In genomic region chr10:1605999-1606940, GRCh38 we compare ENCODE assay signal across 28 cellular contexts.
"Had no signal": no experiment of that assay in that cellular context is flagged by ENCODE, and none has a peak within 500 bp of the region (broad histone marks: within the 10 kb centered on the region; RNA-seq: fewer than 3 reads in every experiment).

No MANE protein-coding gene starts in this region.

- H3K36me3 Mint-ChIP-seq: activated CD8-positive, alpha-beta memory T cell treated with anti-CD3 and anti-CD28 coated beads, Interleukin-2, amount 10 ng/mL, durations not matched to agents 7 days and 5 days; activated naive CD4-positive, alpha-beta T cell treated with anti-CD3 and anti-CD28 coated beads, Interleukin-2, amount 50 U/mL, for 24 hours; natural killer cell had no signal

- H3K9me3 Mint-ChIP-seq: activated CD4-positive, alpha-beta T cell treated with anti-CD3 and anti-CD28 coated beads, Interleukin-2, amount 10 ng/mL, durations not matched to agents 24 days and 14 days; activated naive CD4-positive, alpha-beta T cell treated with anti-CD3 and anti-CD28 coated beads, Interleukin-2, amount 50 U/mL, for 24 hours; activated T-helper 1 cell treated with anti-CD3 and anti-CD28 coated beads, Interleukin-12 subunit alpha, Interleukin-12 subunit beta, Interleukin-2, Interleukin-4 antibody, amounts not matched to agents 30 ng/mL and 10 ng/mL and 1 ng/mL, durations not matched to agents 14 hours and 24 hours and 36 hours; natural killer cell; T-helper 2 cell treated with Interferon-gamma antibody and Interleukin-4, amounts not matched to agents 5 μg/mL and 100 μg/mL, for 36 hours had no signal

- H3K27ac ChIP-seq: body of pancreas, cardiac muscle cell, epithelial cell of prostate, heart right ventricle, left ventricle myocardium inferior, pancreas, psoas muscle, right atrium auricular region, spleen, testis, VCaP had no signal

- H3K4me1 Mint-ChIP-seq: activated CD4-positive, alpha-beta T cell treated with anti-CD3 and anti-CD28 coated beads, Interleukin-2, amount 10 ng/mL, durations not matched to agents 24 days and 14 days; activated CD8-positive, alpha-beta memory T cell treated with anti-CD3 and anti-CD28 coated beads, Interleukin-2, amount 10 ng/mL, durations not matched to agents 7 days and 5 days; natural killer cell had no signal

- H3K36me3 ChIP-seq: cardiac muscle cell, heart right ventricle, left ventricle myocardium inferior, pancreas, right atrium auricular region, spleen had no signal

- H3K4me3 ChIP-seq: body of pancreas, cardiac muscle cell, heart right ventricle, left ventricle myocardium inferior, pancreas, psoas muscle, right atrium auricular region, spleen, testis had no signal

- H3K4me1 ChIP-seq: body of pancreas, pancreas, psoas muscle, testis had no signal

- H3K4me3 Mint-ChIP-seq: activated CD4-positive, alpha-beta T cell treated with anti-CD3 and anti-CD28 coated beads, Interleukin-2, amount 10 ng/mL, durations not matched to agents 24 days and 14 days; activated CD8-positive, alpha-beta memory T cell treated with anti-CD3 and anti-CD28 coated beads, Interleukin-2, amount 10 ng/mL, durations not matched to agents 7 days and 5 days; activated CD8-positive, alpha-beta T cell treated with anti-CD3 and anti-CD28 coated beads for 36 hours; activated naive CD4-positive, alpha-beta T cell treated with anti-CD3 and anti-CD28 coated beads, Interleukin-2, amount 50 U/mL, for 24 hours; activated T-helper 1 cell treated with anti-CD3 and anti-CD28 coated beads, Interleukin-12 subunit alpha, Interleukin-12 subunit beta, Interleukin-2, Interleukin-4 antibody, amounts not matched to agents 30 ng/mL and 10 ng/mL and 1 ng/mL, durations not matched to agents 14 hours and 24 hours and 36 hours; natural killer cell; T-helper 2 cell treated with Interferon-gamma antibody and Interleukin-4, amounts not matched to agents 5 μg/mL and 100 μg/mL, for 36 hours had no signal

- H3K27ac Mint-ChIP-seq: activated CD4-positive, alpha-beta T cell treated with anti-CD3 and anti-CD28 coated beads, Interleukin-2, amount 10 ng/mL, durations not matched to agents 24 days and 14 days; activated CD8-positive, alpha-beta memory T cell treated with anti-CD3 and anti-CD28 coated beads, Interleukin-2, amount 10 ng/mL, durations not matched to agents 7 days and 5 days; activated CD8-positive, alpha-beta T cell treated with anti-CD3 and anti-CD28 coated beads for 36 hours; activated naive CD4-positive, alpha-beta T cell treated with anti-CD3 and anti-CD28 coated beads, Interleukin-2, amount 50 U/mL, for 24 hours; activated T-helper 1 cell treated with anti-CD3 and anti-CD28 coated beads, Interleukin-12 subunit alpha, Interleukin-12 subunit beta, Interleukin-2, Interleukin-4 antibody, amounts not matched to agents 30 ng/mL and 10 ng/mL and 1 ng/mL, durations not matched to agents 14 hours and 24 hours and 36 hours; natural killer cell; T-helper 2 cell treated with Interferon-gamma antibody and Interleukin-4, amounts not matched to agents 5 μg/mL and 100 μg/mL, for 36 hours had no signal

- FAIRE-seq: pancreas had no signal

- DNase-seq: activated CD4-positive, alpha-beta T cell treated with anti-CD3 and anti-CD28 coated beads, Interleukin-2, amount 10 ng/mL, durations not matched to agents 24 days and 14 days; activated CD8-positive, alpha-beta memory T cell treated with anti-CD3 and anti-CD28 coated beads, Interleukin-2, amount 10 ng/mL, durations not matched to agents 7 days and 5 days; activated CD8-positive, alpha-beta T cell treated with anti-CD3 and anti-CD28 coated beads for 36 hours; activated gamma-delta T cell; activated T-cell treated with anti-CD3 and anti-CD28 coated beads for 4 hours; anterior cingulate cortex; body of pancreas; cortex of kidney; heart right ventricle; kidney glomerular epithelial cell; left ventricle myocardium inferior; midbrain; natural killer cell; pancreas; psoas muscle; spleen; stimulated activated CD4-positive, alpha-beta T cell treated with anti-CD3 and anti-CD28 coated beads, Interleukin-4, amount 100 ng/mL, for 1 hour; stimulated activated naive CD4-positive, alpha-beta T cell; testis; trophoblast cell had no signal

- ATAC-seq: activated CD4-positive, CD25-positive, alpha-beta regulatory T cell treated with anti-CD3 and anti-CD28 coated beads, Interleukin-2, amount 50 U/mL, for 24 hours; activated CD8-positive, alpha-beta memory T cell treated with anti-CD3 and anti-CD28 coated beads, Interleukin-2, amount 10 ng/mL, durations not matched to agents 7 days and 5 days; activated CD8-positive, alpha-beta T cell treated with anti-CD3 and anti-CD28 coated beads for 36 hours; body of pancreas; heart right ventricle; natural killer cell; pancreas; psoas muscle had no signal

- H3K27me3 ChIP-seq: pancreas, testis had no signal

- H3K9me3 ChIP-seq: body of pancreas, heart right ventricle, left ventricle myocardium inferior, pancreas, psoas muscle, right atrium auricular region, spleen, testis had no signal
